In genomic region chr1:174874337-174875053, GRCh38 we compare ENCODE assay signal across 9 cellular contexts.
DNase-seq lines count a peak whose midpoint lies in the region; ATAC-seq and TF ChIP-seq lines count a peak whose summit lies in the region.
"Had no signal": no experiment of that assay in that cellular context is flagged by ENCODE, and none has a peak within 500 bp of the region (broad histone marks: within the 10 kb centered on the region; RNA-seq: fewer than 3 reads in every experiment).

No MANE protein-coding gene starts in this region.

- peak overlapping the region; percentile 93 for H3K27ac Mint-ChIP-seq in stimulated activated memory B cell treated with anti-CD40 and anti-IgM and Interleukin-4, amounts not matched to agents 10 μg/mL and 1 μg/mL and 100 μg/mL, for 72 hours

- WGBS in esophagus muscularis mucosa: 71% methylated on average over 11 of the region's 11 CpGs
- WGBS in prostate gland: 51% methylated on average over 11 of the region's 11 CpGs

- H3K4me3 ChIP-seq in GM12865 (ENCODE audit: low read depth, low read length) (peak overlapping the region; percentile 56), esophagus muscularis mucosa (peak overlapping the region in 3 of 4 donors; percentile 11 to 19 (median 14)), prostate gland (no peak overlapping the region)

- TF ChIP-seq POLR2A in esophagus muscularis mucosa (IDR thresholded peaks at IDR 0.05; ENCODE audit: low read depth): no peak
- no peak for TF ChIP-seq POLR2A in prostate gland (IDR thresholded peaks at IDR 0.05)

- H3K27me3 Mint-ChIP-seq in stimulated activated memory B cell treated with anti-CD40 and anti-IgM and Interleukin-4, amounts not matched to agents 10 μg/mL and 1 μg/mL and 100 μg/mL, for 72 hours: no peaks in the 10 kb centered on the region
- H3K27me3 Mint-ChIP-seq: central memory CD8-positive, alpha-beta T cell had no signal

- H3K4me3 Mint-ChIP-seq in stimulated activated memory B cell treated with anti-CD40 and anti-IgM and Interleukin-4, amounts not matched to agents 10 μg/mL and 1 μg/mL and 100 μg/mL, for 72 hours: peak overlapping the region; percentile 79
- H3K4me3 Mint-ChIP-seq: central memory CD8-positive, alpha-beta T cell had no signal

- H3K36me3 Mint-ChIP-seq in stimulated activated memory B cell treated with anti-CD40 and anti-IgM and Interleukin-4, amounts not matched to agents 10 μg/mL and 1 μg/mL and 100 μg/mL, for 72 hours: peaks cover 8% of the 10 kb centered on the region

- DNase-seq in GM12865 (ENCODE audit: low read depth) (peak; percentile 84), NCI-H1048 (lab: John Stamatoyannopoulos, UW) (peak; percentile 59), esophagus muscularis mucosa (ENCODE audit: extremely low spot score) (no peak), HCEC 1CT (no peak), prostate gland (ENCODE audit: low spot score) (no peak)

- H3K9me3 Mint-ChIP-seq in stimulated activated memory B cell treated with anti-CD40 and anti-IgM and Interleukin-4, amounts not matched to agents 10 μg/mL and 1 μg/mL and 100 μg/mL, for 72 hours: no peaks in the 10 kb centered on the region
- H3K9me3 Mint-ChIP-seq: central memory CD8-positive, alpha-beta T cell had no signal

- H3K4me1 Mint-ChIP-seq in stimulated activated memory B cell treated with anti-CD40 and anti-IgM and Interleukin-4, amounts not matched to agents 10 μg/mL and 1 μg/mL and 100 μg/mL, for 72 hours: peaks cover 53% of the 10 kb centered on the region

- H3K4me1 ChIP-seq in esophagus muscularis mucosa: peaks cover 0 to 3% (median 0%) of the 10 kb centered on the region in 4 donors
- H3K4me1 ChIP-seq in prostate gland (replicated peaks): no peaks in the 10 kb centered on the region

- H3K9me3 ChIP-seq in esophagus muscularis mucosa (no peaks in the 10 kb centered on the region), prostate gland (no peaks in the 10 kb centered on the region)

- no peak for TF ChIP-seq EP300 in esophagus muscularis mucosa (IDR thresholded peaks at IDR 0.05)

- ATAC-seq in GM21360 (IDR thresholded peaks at IDR 0.05; ENCODE audit: unreplicated experiment) (peak; percentile 64), esophagus mucosa (no peak)
- ATAC-seq in stimulated activated memory B cell treated with anti-CD40 and anti-IgM and Interleukin-4, amounts not matched to agents 10 μg/mL and 1 μg/mL and 100 μg/mL, for 72 hours: peak; percentile 78

- no peak overlapping the region for H3K27ac ChIP-seq in esophagus muscularis mucosa (replicated peaks in 1 of 4)
- no peak overlapping the region for H3K27ac ChIP-seq in prostate gland

- no peak for TF ChIP-seq CTCF in GM12865 (IDR thresholded peaks at IDR 0.05; ENCODE audit: insufficient read depth, low read depth, low read length, missing control alignments)
- TF ChIP-seq CTCF in esophagus muscularis mucosa (IDR thresholded peaks at IDR 0.05): no peak
- no peak for TF ChIP-seq CTCF in prostate gland (IDR thresholded peaks at IDR 0.05)

- H3K27me3 ChIP-seq in esophagus muscularis mucosa (no peaks in the 10 kb centered on the region), prostate gland (replicated peaks; ENCODE audit: insufficient read depth) (no peaks in the 10 kb centered on the region)

- H3K36me3 ChIP-seq in esophagus muscularis mucosa (peaks cover 0 to 3% (median 0%) of the 10 kb centered on the region in 4 donors), prostate gland (no peaks in the 10 kb centered on the region)

- intact Hi-C loops in esophagus muscularis mucosa (cut with DNase I) (no loop called here), prostate gland (cut with DNase I) (no loop called here)

Comparison
In these comparisons a context has a peak if more than half of its experiments do, and no peak if none do; other contexts are left out.
1. DNase-seq: peak in GM12865 (single experiment) and NCI-H1048 (single experiment); none in esophagus muscularis mucosa (single experiment), HCEC 1CT (single experiment) and prostate gland (single experiment).
2. H3K4me3 ChIP-seq: peak in GM12865 (single experiment) and esophagus muscularis mucosa (3 of 4); none in prostate gland (0 of 2).